ENCODE assay signal across 18 cellular contexts in genomic region chr18:37362158-37362890, GRCh38.
DNase-seq lines count a peak whose midpoint lies in the region; FAIRE-seq and TF ChIP-seq lines count a peak whose summit lies in the region.
"Had no signal": no experiment of that assay in that cellular context is flagged by ENCODE, and none has a peak within 500 bp of the region (broad histone marks: within the 10 kb centered on the region; RNA-seq: fewer than 3 reads in every experiment).

No MANE protein-coding gene starts in this region.

- peaks cover 13% of the 10 kb centered on the region for H3K4me1 ChIP-seq in HAP-1

- H3K9me3 ChIP-seq in HAP-1, result no peaks in the 10 kb centered on the region
- H3K9me3 ChIP-seq: suprapubic skin had no signal

- H3K36me3 ChIP-seq in HAP-1 (replicated peaks), result no peaks in the 10 kb centered on the region
- H3K36me3 ChIP-seq: suprapubic skin had no signal

- no peaks in the 10 kb centered on the region for H3K27me3 ChIP-seq in HAP-1 (ENCODE audit: low read depth)

- no peak overlapping the region for H3K27ac Mint-ChIP-seq in neural crest cell (ENCODE audit: unreplicated experiment)

- peak; percentile 65 to 78 for DNase-seq in HAP-1 (ENCODE audit: low spot score in 2 of 2)
- peak; percentile 71 for DNase-seq in NCI-H526 treated with DMSO at 0.1 percent for 48 hours (lab: John Stamatoyannopoulos, UW)
- DNase-seq in iPS DF 19.7 (ENCODE audit: low read depth, low spot score), result peak; percentile 69
- peak; percentile 6 for DNase-seq in neural crest cell (ENCODE audit: low read depth, low spot score)
- no peak for DNase-seq in SIG-M5 (lab: John Stamatoyannopoulos, UW)
- DNase-seq in RCC 7860 (ENCODE audit: low spot score), result no peak
- DNase-seq in NOMO-1 (lab: John Stamatoyannopoulos, UW; ENCODE audit: unreplicated experiment in 2 of 2), result no peak
- DNase-seq: activated CD4-positive, alpha-beta T cell treated with anti-CD3 and anti-CD28 coated beads, Interleukin-2, amount 50 U/mL, for 1 hour; activated CD8-positive, alpha-beta memory T cell treated with anti-CD3 and anti-CD28 coated beads, Interleukin-2, amount 50 U/mL, for 48 hours; activated effector memory CD4-positive, alpha-beta T cell treated with Interleukin-2 at 50 U/mL for 16 hours; DND-41; foreskin fibroblast; left ventricle myocardium superior; NCI-H1092 treated with DMSO at 0.1 percent for 48 hours; Right ventricle myocardium superior; T-helper 1 cell had no signal

- peaks cover 80% of the 10 kb centered on the region for H3K27me3 Mint-ChIP-seq in neural crest cell (ENCODE audit: low read depth)

- no peaks in the 10 kb centered on the region for H3K9me3 Mint-ChIP-seq in neural crest cell

- peaks cover 10% of the 10 kb centered on the region for H3K4me1 Mint-ChIP-seq in neural crest cell

- no peak overlapping the region for H3K4me3 Mint-ChIP-seq in neural crest cell

- no peak for FAIRE-seq in RCC 7860 (lab: Jason Lieb, UNC)

- no peaks in the 10 kb centered on the region for H3K36me3 Mint-ChIP-seq in neural crest cell (ENCODE audit: low read depth)

- no peak for TF ChIP-seq CTCF in neural crest cell (conservative IDR thresholded peaks at IDR 0.05)

- no peak overlapping the region for H3K4me3 ChIP-seq in HAP-1
- H3K4me3 ChIP-seq: hepatocyte, suprapubic skin had no signal

- in situ Hi-C loops in HAP-1 (cut with MboI; ENCODE audit: low sequenced_read_pairs), result no loop called here

Comparison
In these comparisons a context has a peak if more than half of its experiments do, and no peak if none do; other contexts are left out.
1. DNase-seq: peak in HAP-1 (2 of 2), NCI-H526 treated with DMSO at 0.1 percent for 48 hours (single experiment), iPS DF 19.7 (single experiment) and neural crest cell (single experiment); none in SIG-M5 (single experiment), RCC 7860 (single experiment) and NOMO-1 (0 of 2).